Comparison of ENCODE assay signal across 27 cellular contexts in genomic region chr9:70806872-70807271, GRCh38.
"Had no signal": no experiment of that assay in that cellular context is flagged by ENCODE, and none has a peak within 500 bp of the region (broad histone marks: within the 10 kb centered on the region; RNA-seq: fewer than 3 reads in every experiment).

No MANE protein-coding gene starts in this region.

- H3K4me3 ChIP-seq: ascending aorta, cardiac muscle cell had no signal

- DNase-seq: activated B cell treated with CpG ODN at 0.5 μM for 24 hours; activated CD4-positive, alpha-beta memory T cell treated with anti-CD3 and anti-CD28 coated beads, Interleukin-2, amount 10 ng/mL, durations not matched to agents 7 days and 5 days; activated CD4-positive, alpha-beta T cell treated with anti-CD3 and anti-CD28 coated beads for 1 hour; activated CD4-positive, alpha-beta T cell treated with anti-CD3 and anti-CD28 coated beads for 36 hours; activated CD4-positive, alpha-beta T cell treated with anti-CD3 and anti-CD28 coated beads for 48 hours; activated CD4-positive, alpha-beta T cell treated with anti-CD3 and anti-CD28 coated beads, Interleukin-2, amount 10 ng/mL, durations not matched to agents 7 days and 5 days; activated CD4-positive, alpha-beta T cell treated with anti-CD3 and anti-CD28 coated beads, Interleukin-2, amount 50 U/mL, for 48 hours; activated CD8-positive, alpha-beta memory T cell treated with anti-CD3 and anti-CD28 coated beads for 24 hours; activated CD8-positive, alpha-beta memory T cell treated with anti-CD3 and anti-CD28 coated beads, Interleukin-2, amount 10 ng/mL, durations not matched to agents 7 days and 5 days; activated CD8-positive, alpha-beta memory T cell treated with anti-CD3 and anti-CD28 coated beads, Interleukin-2, amount 50 U/mL, for 48 hours; activated CD8-positive, alpha-beta T cell treated with anti-CD3 and anti-CD28 coated beads, Interleukin-2, amount 10 ng/mL, durations not matched to agents 7 days and 5 days; activated effector memory CD4-positive, alpha-beta T cell treated with Interleukin-2 at 50 U/mL for 16 hours; activated gamma-delta T cell; activated naive CD4-positive, alpha-beta T cell treated with anti-CD3 and anti-CD28 coated beads, Interleukin-2, amount 10 ng/mL, durations not matched to agents 7 days and 5 days; activated naive CD4-positive, alpha-beta T cell treated with Interleukin-2 at 50 U/mL for 16 hours; activated naive CD8-positive, alpha-beta T cell treated with anti-CD3 and anti-CD28 coated beads, Interleukin-2, amount 10 ng/mL, durations not matched to agents 7 days and 5 days; activated naive CD8-positive, alpha-beta T cell treated with anti-CD3 and anti-CD28 coated beads, Interleukin-2, amount 50 U/mL, for 24 hours; activated T-cell treated with anti-CD3 and anti-CD28 coated beads, Interleukin-2, amount 50 U/mL, for 24 hours; activated T-cell treated with anti-CD3 and anti-CD28 coated beads, Interleukin-2, amount 50 U/mL, for 48 hours; caudate nucleus; cerebellar nuclear complex; T-helper 2 cell; T-helper 9 cell had no signal

- H3K9me3 ChIP-seq: ascending aorta had no signal

- ATAC-seq: activated CD4-positive, alpha-beta T cell treated with anti-CD3 and anti-CD28 coated beads for 36 hours; activated CD8-positive, alpha-beta memory T cell treated with anti-CD3 and anti-CD28 coated beads, Interleukin-2, amount 10 ng/mL, durations not matched to agents 7 days and 5 days; activated CD8-positive, alpha-beta T cell treated with anti-CD3 and anti-CD28 coated beads, Interleukin-2, amount 10 ng/mL, durations not matched to agents 7 days and 5 days; activated naive CD8-positive, alpha-beta T cell treated with anti-CD3 and anti-CD28 coated beads, Interleukin-2, amount 50 U/mL, for 24 hours had no signal

- H3K27me3 ChIP-seq: ascending aorta, cardiac muscle cell had no signal

- FAIRE-seq: bronchial epithelial cell, TTC549 had no signal

- H3K27ac ChIP-seq: ascending aorta, cardiac muscle cell had no signal

- H3K36me3 ChIP-seq: ascending aorta, cardiac muscle cell had no signal

- H3K4me1 ChIP-seq: ascending aorta had no signal
